1 cellular context compared by ENCODE assay signal in the genomic region with DNA sequence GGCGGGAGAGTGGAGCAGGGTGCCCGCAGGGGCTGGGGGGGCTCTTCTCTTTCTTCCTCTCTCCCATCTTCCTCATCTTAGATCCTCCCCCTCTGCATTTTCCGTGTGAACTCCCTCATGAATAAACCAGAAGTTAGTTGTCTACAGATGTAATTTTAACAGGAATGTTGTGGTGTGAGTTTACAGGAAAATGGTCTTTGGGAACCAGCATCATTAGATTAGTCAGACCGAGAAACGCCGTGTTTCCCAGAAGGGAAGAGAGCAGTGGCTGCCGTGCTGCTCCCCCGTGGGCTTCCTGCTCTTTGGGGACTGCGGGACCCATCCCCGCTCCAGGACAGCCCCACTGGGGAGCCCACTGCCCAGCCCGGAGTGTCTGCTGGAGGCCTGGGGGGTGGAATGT.
TF ChIP-seq lines count a peak whose summit lies in the region.

No MANE protein-coding gene starts in this region.

TF ChIP-seq in HepG2, 621 proteins besides CTCF, POLR2A, EP300 and RAD21 (continued from another document):
- TF ChIP-seq, protein P1, sequence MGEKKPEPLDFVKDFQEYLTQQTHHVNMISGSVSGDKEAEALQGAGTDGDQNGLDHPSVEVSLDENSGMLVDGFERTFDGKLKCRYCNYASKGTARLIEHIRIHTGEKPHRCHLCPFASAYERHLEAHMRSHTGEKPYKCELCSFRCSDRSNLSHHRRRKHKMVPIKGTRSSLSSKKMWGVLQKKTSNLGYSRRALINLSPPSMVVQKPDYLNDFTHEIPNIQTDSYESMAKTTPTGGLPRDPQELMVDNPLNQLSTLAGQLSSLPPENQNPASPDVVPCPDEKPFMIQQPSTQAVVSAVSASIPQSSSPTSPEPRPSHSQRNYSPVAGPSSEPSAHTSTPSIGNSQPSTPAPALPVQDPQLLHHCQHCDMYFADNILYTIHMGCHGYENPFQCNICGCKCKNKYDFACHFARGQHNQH (CRISPR knock-in tag; IDR thresholded peaks at IDR 0.05) = no peak
- TF ChIP-seq SUZ12 (IDR thresholded peaks at IDR 0.05; ENCODE audit: low read depth, low read length) = no peak
- TF ChIP-seq, protein P2, sequence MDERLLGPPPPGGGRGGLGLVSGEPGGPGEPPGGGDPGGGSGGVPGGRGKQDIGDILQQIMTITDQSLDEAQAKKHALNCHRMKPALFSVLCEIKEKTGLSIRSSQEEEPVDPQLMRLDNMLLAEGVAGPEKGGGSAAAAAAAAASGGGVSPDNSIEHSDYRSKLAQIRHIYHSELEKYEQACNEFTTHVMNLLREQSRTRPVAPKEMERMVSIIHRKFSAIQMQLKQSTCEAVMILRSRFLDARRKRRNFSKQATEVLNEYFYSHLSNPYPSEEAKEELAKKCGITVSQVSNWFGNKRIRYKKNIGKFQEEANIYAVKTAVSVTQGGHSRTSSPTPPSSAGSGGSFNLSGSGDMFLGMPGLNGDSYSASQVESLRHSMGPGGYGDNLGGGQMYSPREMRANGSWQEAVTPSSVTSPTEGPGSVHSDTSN (CRISPR knock-in tag; IDR thresholded peaks at IDR 0.05) = no peak
- TF ChIP-seq BHLHE40 (IDR thresholded peaks at IDR 0.05; ENCODE audit: low read length) = no peak
- TF ChIP-seq HNRNPLL (IDR thresholded peaks at IDR 0.05; ENCODE audit: low read depth, low read length, poor library complexity, severe bottlenecking) = no peak
- TF ChIP-seq U2AF2 (IDR thresholded peaks at IDR 0.05; ENCODE audit: low read depth, low read length) = no peak
